In genomic region chr1:223718850-223719249, GRCh38 we compare ENCODE assay signal across 14 cellular contexts. TPM values are rescaled to one million over a fixed set of nuclear protein-coding genes. Genes with fewer than 3 reads are reported as not detected.
DNase-seq lines count a peak whose midpoint lies in the region; ATAC-seq and TF ChIP-seq lines count a peak whose summit lies in the region.
"Had no signal": no experiment of that assay in that cellular context is flagged by ENCODE, and none has a peak within 500 bp of the region (broad histone marks: within the 10 kb centered on the region; RNA-seq: fewer than 3 reads in every experiment).

No MANE protein-coding gene starts in this region.

- no peak for ATAC-seq in activated CD8-positive, alpha-beta memory T cell treated with anti-CD3 and anti-CD28 coated beads, Interleukin-2, amount 10 ng/mL, durations not matched to agents 7 days and 5 days
- no peak for ATAC-seq in memory B cell (ENCODE audit: low read depth)
- ATAC-seq in upper lobe of left lung (ENCODE audit: low FRiP score in 2 of 2) = no peak
- ATAC-seq in HG03432 (IDR thresholded peaks at IDR 0.05; ENCODE audit: unreplicated experiment) = no peak

- CTCF ChIA-PET in activated CD8-positive, alpha-beta memory T cell treated with anti-CD3 and anti-CD28 coated beads, Interleukin-2, amount 10 ng/mL, durations not matched to agents 7 days and 5 days (lab: Charles Lee) = interaction anchor here (1.1 to 6.8 kb wide), 5 partner anchors 19 to 31 kb away, joined by 3 to 44 read pairs (median 11); no protein-coding TSS in a partner anchor

- no peak for TF ChIP-seq POLR2A in upper lobe of left lung (IDR thresholded peaks at IDR 0.05)

- no peaks in the 10 kb centered on the region for H3K9me3 Mint-ChIP-seq in activated CD8-positive, alpha-beta memory T cell treated with anti-CD3 and anti-CD28 coated beads, Interleukin-2, amount 10 ng/mL, durations not matched to agents 7 days and 5 days (ENCODE audit: low read depth)
- H3K9me3 Mint-ChIP-seq in memory B cell = no peaks in the 10 kb centered on the region
- H3K9me3 Mint-ChIP-seq: stimulated activated naive CD8-positive, alpha-beta T cell treated with anti-CD3 and anti-CD28 coated beads, Interleukin-15, amount 100 ng/mL, for 72 hours had no signal

- WGBS in upper lobe of left lung, 2 donors = 68% methylated on average over 5 of the region's 5 CpGs

- TF ChIP-seq CTCF in brain microvascular endothelial cell (IDR thresholded peaks at IDR 0.05; ENCODE audit: low read depth, low read length, missing control alignments) = no peak
- TF ChIP-seq CTCF in upper lobe of left lung (IDR thresholded peaks at IDR 0.05) = no peak

- in situ Hi-C loops in brain microvascular endothelial cell (cut with HindIII; ENCODE audit: low pct_ligation_motif_present, low sequenced_read_pairs) = no loop called here

- H3K27me3 ChIP-seq in brain microvascular endothelial cell (replicated peaks) (no peaks in the 10 kb centered on the region), upper lobe of left lung (no peaks in the 10 kb centered on the region)

- H3K27ac Mint-ChIP-seq in activated CD8-positive, alpha-beta memory T cell treated with anti-CD3 and anti-CD28 coated beads, Interleukin-2, amount 10 ng/mL, durations not matched to agents 7 days and 5 days = peak overlapping the region; percentile 96
- H3K27ac Mint-ChIP-seq in memory B cell = peak overlapping the region; percentile 43
- H3K27ac Mint-ChIP-seq: stimulated activated naive CD8-positive, alpha-beta T cell treated with anti-CD3 and anti-CD28 coated beads, Interleukin-15, amount 100 ng/mL, for 72 hours had no signal

- H3K4me1 Mint-ChIP-seq in activated CD8-positive, alpha-beta memory T cell treated with anti-CD3 and anti-CD28 coated beads, Interleukin-2, amount 10 ng/mL, durations not matched to agents 7 days and 5 days = peaks cover 88% of the 10 kb centered on the region
- peaks cover 45% of the 10 kb centered on the region for H3K4me1 Mint-ChIP-seq in memory B cell

- no peaks in the 10 kb centered on the region for H3K9me3 ChIP-seq in upper lobe of left lung
- H3K9me3 ChIP-seq: mucosa of descending colon had no signal

- H3K27me3 Mint-ChIP-seq in activated CD8-positive, alpha-beta memory T cell treated with anti-CD3 and anti-CD28 coated beads, Interleukin-2, amount 10 ng/mL, durations not matched to agents 7 days and 5 days = no peaks in the 10 kb centered on the region
- no peaks in the 10 kb centered on the region for H3K27me3 Mint-ChIP-seq in memory B cell
- H3K27me3 Mint-ChIP-seq: stimulated activated naive CD8-positive, alpha-beta T cell treated with anti-CD3 and anti-CD28 coated beads, Interleukin-15, amount 100 ng/mL, for 72 hours had no signal

- peak overlapping the region; percentile 51 for H3K27ac ChIP-seq in brain microvascular endothelial cell
- peak overlapping the region; percentile 83 to 98 (median 86) for H3K27ac ChIP-seq in upper lobe of left lung

- no peak for TF ChIP-seq EP300 in upper lobe of left lung (IDR thresholded peaks at IDR 0.05)

- peaks cover 83% of the 10 kb centered on the region for H3K36me3 ChIP-seq in brain microvascular endothelial cell (replicated peaks)
- peaks cover 7 to 59% (median 33%) of the 10 kb centered on the region in 4 donors for H3K36me3 ChIP-seq in upper lobe of left lung

- no peak overlapping the region for H3K4me3 Mint-ChIP-seq in activated CD8-positive, alpha-beta memory T cell treated with anti-CD3 and anti-CD28 coated beads, Interleukin-2, amount 10 ng/mL, durations not matched to agents 7 days and 5 days
- H3K4me3 Mint-ChIP-seq in memory B cell = no peak overlapping the region
- H3K4me3 Mint-ChIP-seq: stimulated activated naive CD8-positive, alpha-beta T cell treated with anti-CD3 and anti-CD28 coated beads, Interleukin-15, amount 100 ng/mL, for 72 hours had no signal

- peaks cover 61% of the 10 kb centered on the region for H3K36me3 Mint-ChIP-seq in activated CD8-positive, alpha-beta memory T cell treated with anti-CD3 and anti-CD28 coated beads, Interleukin-2, amount 10 ng/mL, durations not matched to agents 7 days and 5 days
- peaks cover 26% of the 10 kb centered on the region for H3K36me3 Mint-ChIP-seq in memory B cell

- H3K4me1 ChIP-seq in upper lobe of left lung = peaks cover 69 to 88% (median 79%) of the 10 kb centered on the region in 4 donors

- H3K4me3 ChIP-seq in brain microvascular endothelial cell (ENCODE audit: low read depth, low read length) (no peak overlapping the region), upper lobe of left lung (no peak overlapping the region)
- H3K4me3 ChIP-seq: mucosa of descending colon had no signal

- DNase-seq in activated CD8-positive, alpha-beta memory T cell treated with anti-CD3 and anti-CD28 coated beads, Interleukin-2, amount 10 ng/mL, durations not matched to agents 7 days and 5 days = no peak
- DNase-seq in activated CD8-positive, alpha-beta memory T cell treated with anti-CD3 and anti-CD28 coated beads for 24 hours = no peak
- DNase-seq in brain microvascular endothelial cell = no peak
- no peak for DNase-seq in memory B cell (ENCODE audit: low spot score in 2 of 2)
- no peak for DNase-seq in upper lobe of left lung
- DNase-seq in GM03348 (ENCODE audit: low spot score) = no peak
- DNase-seq in cerebellar cortex (ENCODE audit: low spot score) = no peak
- DNase-seq: activated CD8-positive, alpha-beta memory T cell treated with anti-CD3 and anti-CD28 coated beads, Interleukin-2, amount 50 U/mL, for 48 hours; GF-D8; MM.1S; NCI-H526 treated with DMSO at 0.1 percent for 48 hours; stimulated activated naive CD8-positive, alpha-beta T cell treated with anti-CD3 and anti-CD28 coated beads, Interleukin-15, amount 100 ng/mL, for 72 hours had no signal

RNA-seq across cellular contexts. Expression of gene CAPN2, which starts 6.5 kb away (rescaled TPM):
- total RNA-seq in activated CD8-positive, alpha-beta memory T cell treated with anti-CD3 and anti-CD28 coated beads, Interleukin-2, amount 10 ng/mL, durations not matched to agents 7 days and 5 days = 100 to 1,000 TPM; 183 to 255 TPM
- 1,000 to 10,000 TPM in 1 of 6 donors, 100 to 1,000 TPM in 5; 271 to 1,436 (median 427) TPM for total RNA-seq in upper lobe of left lung

RNA-seq across cellular contexts. Expression of gene CAPN8, which starts 53.3 kb away (rescaled TPM):
- not detected for total RNA-seq in activated CD8-positive, alpha-beta memory T cell treated with anti-CD3 and anti-CD28 coated beads, Interleukin-2, amount 10 ng/mL, durations not matched to agents 7 days and 5 days
- 100 to 1,000 TPM in 1 of 6 donors, 10 to 100 TPM in 5; 40.3 to 274 (median 74.3) TPM for total RNA-seq in upper lobe of left lung

Comparison
In these comparisons a context has a peak if more than half of its experiments do, and no peak if none do; other contexts are left out.
1. RNA of gene CAPN8, which starts 53.3 kb away (total RNA-seq): 40.3 to 274 TPM in upper lobe of left lung; not detected in activated CD8-positive, alpha-beta memory T cell treated with anti-CD3 and anti-CD28 coated beads, Interleukin-2, amount 10 ng/mL, durations not matched to agents 7 days and 5 days; every median in the first group is over 10 times any median in the second.